ENCODE assay signal across 1 cellular context in genomic region chr2:214808481-214808931, GRCh38.
TF ChIP-seq lines count a peak whose summit lies in the region.

No MANE protein-coding gene starts in this region.

TF ChIP-seq in HCT116, 20 proteins besides CTCF, POLR2A, EP300 and RAD21 (continued from another document):
- TF ChIP-seq, protein P1, sequence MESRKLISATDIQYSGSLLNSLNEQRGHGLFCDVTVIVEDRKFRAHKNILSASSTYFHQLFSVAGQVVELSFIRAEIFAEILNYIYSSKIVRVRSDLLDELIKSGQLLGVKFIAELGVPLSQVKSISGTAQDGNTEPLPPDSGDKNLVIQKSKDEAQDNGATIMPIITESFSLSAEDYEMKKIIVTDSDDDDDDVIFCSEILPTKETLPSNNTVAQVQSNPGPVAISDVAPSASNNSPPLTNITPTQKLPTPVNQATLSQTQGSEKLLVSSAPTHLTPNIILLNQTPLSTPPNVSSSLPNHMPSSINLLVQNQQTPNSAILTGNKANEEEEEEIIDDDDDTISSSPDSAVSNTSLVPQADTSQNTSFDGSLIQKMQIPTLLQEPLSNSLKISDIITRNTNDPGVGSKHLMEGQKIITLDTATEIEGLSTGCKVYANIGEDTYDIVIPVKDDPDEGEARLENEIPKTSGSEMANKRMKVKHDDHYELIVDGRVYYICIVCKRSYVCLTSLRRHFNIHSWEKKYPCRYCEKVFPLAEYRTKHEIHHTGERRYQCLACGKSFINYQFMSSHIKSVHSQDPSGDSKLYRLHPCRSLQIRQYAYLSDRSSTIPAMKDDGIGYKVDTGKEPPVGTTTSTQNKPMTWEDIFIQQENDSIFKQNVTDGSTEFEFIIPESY (IDR thresholded peaks at IDR 0.05; ENCODE audit: extremely low read depth, insufficient replicate concordance, low read length) = no peak
- TF ChIP-seq POLR2AphosphoS5 (IDR thresholded peaks at IDR 0.05; ENCODE audit: low read depth, low read length) (no peak), CBX3 (IDR thresholded peaks at IDR 0.05; ENCODE audit: low read depth) (no peak), TCF7L2 (IDR thresholded peaks at IDR 0.05; ENCODE audit: borderline replicate concordance, extremely low read depth, insufficient read depth, insufficient read length) (no peak), EZH2phosphoT487 (IDR thresholded peaks at IDR 0.05; ENCODE audit: borderline replicate concordance) (no peak), JUND (IDR thresholded peaks at IDR 0.05) (no peak), ELF1 (IDR thresholded peaks at IDR 0.05; ENCODE audit: borderline replicate concordance, low read depth) (no peak), CEBPB (IDR thresholded peaks at IDR 0.05; ENCODE audit: low read depth) (no peak)
- TF ChIP-seq, protein P2, sequence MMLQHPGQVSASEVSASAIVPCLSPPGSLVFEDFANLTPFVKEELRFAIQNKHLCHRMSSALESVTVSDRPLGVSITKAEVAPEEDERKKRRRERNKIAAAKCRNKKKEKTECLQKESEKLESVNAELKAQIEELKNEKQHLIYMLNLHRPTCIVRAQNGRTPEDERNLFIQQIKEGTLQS (IDR thresholded peaks at IDR 0.05) = no peak
